ENCODE assay signal across 8 cellular contexts in genomic region chr1:149899460-149900284, GRCh38. TPM values are rescaled to one million over a fixed set of nuclear protein-coding genes. Genes with fewer than 3 reads are reported as not detected.
DNase-seq lines count a peak whose midpoint lies in the region; ATAC-seq, FAIRE-seq and TF ChIP-seq lines count a peak whose summit lies in the region.

TSS of gene BOLA1 (plus strand) at chr1:149899568. CDS start at chr1:149900060, 492 bp downstream.

- DNase-seq in GM12891 (ENCODE audit: insufficient read length, low spot score) (peak; percentile 94), NCI-H1694 (lab: John Stamatoyannopoulos, UW) (peak; percentile 51), T-helper 22 cell (ENCODE audit: low read depth) (peak; percentile 69), astrocyte (ENCODE audit: low read depth) (peak; percentile 83), right cardiac atrium (peak; percentile 95 to 98 (median 97)), putamen (ENCODE audit: low spot score) (peak; percentile 94), uterus (peak; percentile 93 to 95)

- H3K4me3 ChIP-seq in astrocyte (ENCODE audit: insufficient read depth, low read depth, low read length), result peak within 1 kb of the TSS; percentile 63
- peak within 1 kb of the TSS; percentile 53 for H3K4me3 ChIP-seq in right cardiac atrium (ENCODE audit: low read length)
- peak within 1 kb of the TSS; percentile 52 to 54 for H3K4me3 ChIP-seq in uterus

- TF ChIP-seq POLR2A in GM12891 (IDR thresholded peaks at IDR 0.05; ENCODE audit: low read depth, low read length), result 0 out of 2 replicates have a peak, but pooled peaks have one; percentile 58
- TF ChIP-seq POLR2A in uterus (IDR thresholded peaks at IDR 0.05), result peak; percentile 89 to 94

- no peak for TF ChIP-seq CTCF in astrocyte (IDR thresholded peaks at IDR 0.05; ENCODE audit: insufficient read depth, low read depth, low read length)
- peak in 2 of 4 experiments; percentile 18 to 31 for TF ChIP-seq CTCF in uterus (IDR thresholded peaks at IDR 0.05)

- no peaks in the 10 kb centered on the region for H4K20me1 ChIP-seq in astrocyte (ENCODE audit: insufficient read depth, low read length)

- H3K9ac ChIP-seq in astrocyte (ENCODE audit: low read length), result peak within 1 kb of the TSS; percentile 80

- H3K4me1 ChIP-seq in astrocyte (ENCODE audit: insufficient read depth, low read length) (peaks cover 11% of the 10 kb centered on the region), right cardiac atrium (ENCODE audit: control insufficient read depth, insufficient read depth, low read length) (peaks cover 6% of the 10 kb centered on the region), uterus (no peaks in the 10 kb centered on the region)

- peak within 1 kb of the TSS; percentile 89 for H3K4me3 Mint-ChIP-seq in astrocyte (ENCODE audit: unreplicated experiment)

- ATAC-seq in HG02852 (IDR thresholded peaks at IDR 0.05; ENCODE audit: unreplicated experiment), result peak; percentile 99
- ATAC-seq in right cardiac atrium, result peak; percentile 99

- 5% methylated on average over 65 of the region's 65 CpGs for WGBS in right cardiac atrium

- H3K4me2 ChIP-seq in astrocyte (ENCODE audit: low read length), result peak within 1 kb of the TSS; percentile 94

- H3K36me3 Mint-ChIP-seq in astrocyte (ENCODE audit: low read depth, unreplicated experiment), result peaks cover 7% of the 10 kb centered on the region

- no peaks in the 10 kb centered on the region for H3K27me3 ChIP-seq in astrocyte (ENCODE audit: insufficient read depth, low read length)
- no peaks in the 10 kb centered on the region for H3K27me3 ChIP-seq in right cardiac atrium (ENCODE audit: control insufficient read depth, insufficient read depth)
- H3K27me3 ChIP-seq in uterus, result no peaks in the 10 kb centered on the region

- FAIRE-seq in GM12891 (lab: Jason Lieb, UNC), result peak; percentile 99
- FAIRE-seq in astrocyte (lab: Jason Lieb, UNC), result no peak

- intact Hi-C loops in right cardiac atrium (cut with DNase I) (loop anchor here in 1 of 4 donors (10.0 kb wide), 1 partner anchor 155 kb away; no protein-coding TSS in a partner anchor), uterus (cut with DNase I; ENCODE audit: low total_unique reads) (no loop called here)

- H3K36me3 ChIP-seq in astrocyte (ENCODE audit: insufficient read depth, low read length) (no peaks in the 10 kb centered on the region), uterus (no peaks in the 10 kb centered on the region)

- H3K9me3 ChIP-seq in astrocyte (ENCODE audit: insufficient read depth, low read depth, low read length) (no peaks in the 10 kb centered on the region), right cardiac atrium (ENCODE audit: control insufficient read depth, low read length) (no peaks in the 10 kb centered on the region), uterus (no peaks in the 10 kb centered on the region)

- no peaks in the 10 kb centered on the region for H3K9me3 Mint-ChIP-seq in astrocyte (ENCODE audit: unreplicated experiment)

- H3K79me2 ChIP-seq in astrocyte (ENCODE audit: insufficient read depth, low read length), result no peaks in the 10 kb centered on the region

- peaks cover 2% of the 10 kb centered on the region for H3K4me1 Mint-ChIP-seq in astrocyte (ENCODE audit: low read depth, unreplicated experiment)

- H3K27me3 Mint-ChIP-seq in astrocyte (ENCODE audit: low read depth, unreplicated experiment), result no peaks in the 10 kb centered on the region

- H2AFZ ChIP-seq in astrocyte (ENCODE audit: low read depth, low read length), result peak within 1 kb of the TSS; percentile 93

- H3K27ac ChIP-seq in astrocyte (ENCODE audit: low read depth, low read length) (peak within 1 kb of the TSS; percentile 70), right cardiac atrium (ENCODE audit: low read length) (peak within 1 kb of the TSS; percentile 87), uterus (peak within 1 kb of the TSS; percentile 88 to 89)

- H3K27ac Mint-ChIP-seq in astrocyte (ENCODE audit: unreplicated experiment), result peak within 1 kb of the TSS; percentile 74

TF ChIP-seq in GM12891, 5 proteins besides CTCF, POLR2A, EP300 and RAD21:
- TF ChIP-seq TAF1 (IDR thresholded peaks at IDR 0.05; ENCODE audit: low read depth, low read length) (0 out of 2 replicates have a peak, but pooled peaks have one; percentile 30), POLR2AphosphoS5 (IDR thresholded peaks at IDR 0.05; ENCODE audit: low read depth, low read length) (peak; percentile 72), POU2F2 (IDR thresholded peaks at IDR 0.05; ENCODE audit: low read depth, low read length) (peak; percentile 44; the same call in 1 of the 2 replicates), SPI1 (IDR thresholded peaks at IDR 0.05; ENCODE audit: low read depth, low read length) (no peak)

RNA-seq across cellular contexts. Expression of gene BOLA1, which starts in this region (rescaled TPM):
- polyA plus RNA-seq in GM12891 (2012; ENCODE audit: low read depth, missing spikeins), result 15.7 TPM
- 6.1 and 7.0 TPM in 2 replicates for total RNA-seq in astrocyte
- total RNA-seq in right cardiac atrium, result 10 to 100 TPM; 13.0 to 23.8 (median 19.4) TPM
- polyA plus RNA-seq in right cardiac atrium, result 40.2 TPM
- 10 to 100 TPM in 3 of 4 donors, 1 to 10 TPM in 1; 2.1 to 51.2 (median 15.3) TPM for total RNA-seq in uterus

Comparison
In these comparisons a context has a peak if more than half of its experiments do, and no peak if none do; other contexts are left out.
1. Peak in every context shown above with its lines: DNase-seq, ATAC-seq, H3K4me3 ChIP-seq and H3K27ac ChIP-seq.